9 cellular contexts compared by ENCODE assay signal in the genomic region with DNA sequence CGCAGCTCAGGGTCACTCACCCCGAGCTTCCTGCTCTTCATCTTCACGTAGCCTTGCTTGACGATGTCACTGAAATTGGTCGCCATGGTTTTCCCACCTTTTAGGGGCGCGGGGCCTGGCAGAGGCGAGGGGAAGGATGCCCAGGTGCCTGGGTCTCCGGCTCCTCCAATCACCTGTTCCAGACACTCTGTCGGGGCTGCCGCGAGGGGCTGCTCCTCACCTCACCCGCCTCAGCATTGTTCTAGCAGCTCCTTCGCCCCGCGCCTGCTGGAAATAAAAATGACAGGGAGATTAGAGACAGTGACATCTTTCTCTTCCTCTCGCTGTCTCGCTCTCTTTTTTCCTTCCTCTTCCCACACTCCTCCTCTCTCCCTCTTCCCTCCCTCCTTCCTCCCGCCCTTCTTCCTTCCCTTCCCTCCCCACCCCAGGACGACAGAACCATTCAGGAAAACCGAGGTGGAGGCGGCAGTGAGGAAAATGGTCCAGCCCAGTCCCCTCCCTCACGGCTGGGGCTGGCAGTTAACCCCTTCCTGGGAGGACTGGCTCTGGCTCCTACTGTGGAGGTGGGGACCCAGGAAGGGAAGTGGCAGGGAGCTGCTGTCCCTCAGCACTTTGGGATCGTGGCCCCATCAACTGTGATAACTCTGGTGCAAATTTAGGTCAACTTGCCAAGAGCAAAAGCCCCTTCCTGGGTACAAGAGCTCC. TPM values are rescaled to one million over a fixed set of nuclear protein-coding genes. Genes with fewer than 3 reads are reported as not detected.
DNase-seq lines count a peak whose midpoint lies in the region; ATAC-seq and TF ChIP-seq lines count a peak whose summit lies in the region.
"Had no signal": no experiment of that assay in that cellular context is flagged by ENCODE, and none has a peak within 500 bp of the region (broad histone marks: within the 10 kb centered on the region; RNA-seq: fewer than 3 reads in every experiment).

No MANE protein-coding gene starts in this region.

- H3K4me1 ChIP-seq in GM23248 (ENCODE audit: insufficient read depth) (peaks cover 16% of the 10 kb centered on the region), parathyroid adenoma (peaks cover 16% of the 10 kb centered on the region)

- peak overlapping the region; percentile 82 for H3K4me2 ChIP-seq in GM23248 (ENCODE audit: unreplicated experiment)
- peak overlapping the region; percentile 15 for H3K4me2 ChIP-seq in parathyroid adenoma (ENCODE audit: low read length)

- peak overlapping the region; percentile 56 for H3K27ac ChIP-seq in GM23248
- H3K27ac ChIP-seq in parathyroid adenoma, result no peak overlapping the region
- H3K27ac ChIP-seq: SJSA1 had no signal

- ATAC-seq in GM19463 (IDR thresholded peaks at IDR 0.05; ENCODE audit: unreplicated experiment), result no peak
- no peak for ATAC-seq in GM18909 (IDR thresholded peaks at IDR 0.05; ENCODE audit: poor library complexity, unreplicated experiment)

- no peaks in the 10 kb centered on the region for H3K9me2 ChIP-seq in GM23248 (ENCODE audit: insufficient read depth)

- no peaks in the 10 kb centered on the region for H3K27me3 ChIP-seq in GM23248 (replicated peaks; ENCODE audit: insufficient read depth)
- no peaks in the 10 kb centered on the region for H3K27me3 ChIP-seq in parathyroid adenoma (ENCODE audit: control insufficient read depth, insufficient read depth, low read length)
- H3K27me3 ChIP-seq: SJSA1 had no signal

- no peaks in the 10 kb centered on the region for H4K20me1 ChIP-seq in GM23248 (ENCODE audit: insufficient read depth)

- intact Hi-C loops in head of caudate nucleus (cut with DNase I), result no loop called here

- H3K79me2 ChIP-seq in GM23248 (ENCODE audit: insufficient read depth) (peaks cover 40% of the 10 kb centered on the region), parathyroid adenoma (peaks cover 18% of the 10 kb centered on the region)

- in situ Hi-C loops in GM23248 (cut with MboI), result no loop called here
- in situ Hi-C loops in SK-MEL-5 (cut with HindIII; ENCODE audit: low pct_unique_long_range_greater_than_20kb, low sequenced_read_pairs), result no loop called here
- in situ Hi-C loops in GM13977 (cut with MboI; ENCODE audit: low pct_unique_long_range_greater_than_20kb, low sequenced_read_pairs, unreplicated experiment), result no loop called here

- H3K9ac ChIP-seq in GM23248, result peak overlapping the region; percentile 54
- H3K9ac ChIP-seq in parathyroid adenoma, result no peak overlapping the region

- 0 out of 2 replicates have a peak, but pooled peaks cover 10% of the 10 kb centered on the region for H3F3A ChIP-seq in GM23248 (ENCODE audit: insufficient read depth)

- peak overlapping the region; percentile 65 for H3K4me3 ChIP-seq in GM23248
- peak overlapping the region; percentile 20 for H3K4me3 ChIP-seq in parathyroid adenoma (ENCODE audit: low read depth, low read length)
- H3K4me3 ChIP-seq: SJSA1 had no signal

- TF ChIP-seq CTCF in parathyroid adenoma (IDR thresholded peaks at IDR 0.05) (no peak), GM13977 (IDR thresholded peaks at IDR 0.05; ENCODE audit: extremely low read depth, insufficient read depth, missing control alignments) (no peak)

- DNase-seq in GM23248 (peak; percentile 59), SK-MEL-5 (ENCODE audit: low read depth, low spot score) (peak; percentile 21), head of caudate nucleus (peak in 30 of 42 donors; percentile 21 to 75 (median 53)), GM13977 (ENCODE audit: low spot score) (no peak)
- no peak for DNase-seq in activated T-cell treated with anti-CD3 and anti-CD28 coated beads, Interleukin-2, amount 50 U/mL, for 48 hours

- H3K9me3 ChIP-seq in GM23248 (ENCODE audit: low read depth), result no peaks in the 10 kb centered on the region
- no peaks in the 10 kb centered on the region for H3K9me3 ChIP-seq in parathyroid adenoma (ENCODE audit: control insufficient read depth, low read length)
- H3K9me3 ChIP-seq: SJSA1 had no signal

- WGBS in GM23248 (ENCODE audit: low coverage in 1 of 2, low lambda C conversion rate in 2 of 2, missing lambda C conversion rate in 2 of 2), 2 experiments, result 3% methylated on average over 18 to 24 of the region's 24 CpGs

- H2AFZ ChIP-seq in GM23248, result peak overlapping the region; percentile 53
- H2AFZ ChIP-seq in parathyroid adenoma, result no peak overlapping the region

- H3K36me3 ChIP-seq in GM23248 (ENCODE audit: low read depth) (0 out of 2 replicates have a peak, but pooled peaks cover under 1% of the 10 kb centered on the region), parathyroid adenoma (ENCODE audit: control insufficient read depth, insufficient read depth, low read length) (no peaks in the 10 kb centered on the region)

RNA-seq across cellular contexts. Expression of gene DOK4, which starts 6.7 kb away (rescaled TPM):
- 51.6 and 60.5 TPM in 2 replicates for total RNA-seq in GM23248 (2014; rRNA removed; shearing (Covaris generic))
- polyA plus RNA-seq in GM23248 (2016; fragmentation: Nextera tagmentation; extraction: Ambion mirVana), result 44.6 and 47.1 TPM in 2 replicates
- total RNA-seq in SK-MEL-5 (2014; rRNA removed; shearing (Covaris generic)), result 2.5 and 3.6 TPM in 2 replicates
- polyA plus RNA-seq in SK-MEL-5 (2015; cell fraction: cytosol; rRNA removed), result 3.9 TPM in 2 replicates
- 3.9 and 5.0 TPM in 2 replicates for polyA plus RNA-seq in SK-MEL-5 (2015; cell fraction: nucleus; rRNA removed)

RNA-seq across cellular contexts. Expression of gene POLR2C, which starts 17.1 kb away (rescaled TPM):
- total RNA-seq in GM23248 (2014; rRNA removed; shearing (Covaris generic)), result 152 and 163 TPM in 2 replicates
- 39.6 and 40.0 TPM in 2 replicates for polyA plus RNA-seq in GM23248 (2016; fragmentation: Nextera tagmentation; extraction: Ambion mirVana)
- total RNA-seq in SK-MEL-5 (2014; rRNA removed; shearing (Covaris generic)), result 79.8 and 107 TPM in 2 replicates
- 63.0 and 83.6 TPM in 2 replicates for polyA plus RNA-seq in SK-MEL-5 (2015; cell fraction: cytosol; rRNA removed)
- 66.2 and 80.1 TPM in 2 replicates for polyA plus RNA-seq in SK-MEL-5 (2015; cell fraction: nucleus; rRNA removed)

RNA-seq across cellular contexts. Expression of gene COQ9, which starts 32.3 kb away (rescaled TPM):
- 31.5 and 41.3 TPM in 2 replicates for total RNA-seq in GM23248 (2014; rRNA removed; shearing (Covaris generic))
- 41.4 and 41.8 TPM in 2 replicates for polyA plus RNA-seq in GM23248 (2016; fragmentation: Nextera tagmentation; extraction: Ambion mirVana)
- total RNA-seq in SK-MEL-5 (2014; rRNA removed; shearing (Covaris generic)), result 67.7 and 70.7 TPM in 2 replicates
- 69.9 and 77.6 TPM in 2 replicates for polyA plus RNA-seq in SK-MEL-5 (2015; cell fraction: cytosol; rRNA removed)
- 186 and 198 TPM in 2 replicates for polyA plus RNA-seq in SK-MEL-5 (2015; cell fraction: nucleus; rRNA removed)

RNA-seq across cellular contexts. Expression of gene CIAPIN1, which starts 32.4 kb away (rescaled TPM):
- 35.7 TPM in 2 replicates for total RNA-seq in GM23248 (2014; rRNA removed; shearing (Covaris generic))
- 45.1 and 55.2 TPM in 2 replicates for polyA plus RNA-seq in GM23248 (2016; fragmentation: Nextera tagmentation; extraction: Ambion mirVana)
- total RNA-seq in SK-MEL-5 (2014; rRNA removed; shearing (Covaris generic)), result 81.6 and 82.3 TPM in 2 replicates
- 47.2 and 63.0 TPM in 2 replicates for polyA plus RNA-seq in SK-MEL-5 (2015; cell fraction: cytosol; rRNA removed)
- polyA plus RNA-seq in SK-MEL-5 (2015; cell fraction: nucleus; rRNA removed), result 81.4 and 98.5 TPM in 2 replicates

RNA-seq across cellular contexts. Expression of gene CCDC102A, which starts 56.8 kb away (rescaled TPM):
- total RNA-seq in GM23248 (2014; rRNA removed; shearing (Covaris generic)), result 17.7 and 20.6 TPM in 2 replicates
- 3.9 and 4.6 TPM in 2 replicates for polyA plus RNA-seq in GM23248 (2016; fragmentation: Nextera tagmentation; extraction: Ambion mirVana)
- 8.9 and 10.5 TPM in 2 replicates for total RNA-seq in SK-MEL-5 (2014; rRNA removed; shearing (Covaris generic))
- polyA plus RNA-seq in SK-MEL-5 (2015; cell fraction: cytosol; rRNA removed), result 10.6 and 13.7 TPM in 2 replicates
- polyA plus RNA-seq in SK-MEL-5 (2015; cell fraction: nucleus; rRNA removed), result 2.5 and 2.7 TPM in 2 replicates

Comparison
In these comparisons a context has a peak if more than half of its experiments do, and no peak if none do; other contexts are left out.
1. DNase-seq: peak in GM23248 (single experiment), SK-MEL-5 (single experiment) and head of caudate nucleus (30 of 42); none in GM13977 (single experiment) and activated T-cell treated with anti-CD3 and anti-CD28 coated beads, Interleukin-2, amount 50 U/mL, for 48 hours (0 of 2).
2. RNA of gene DOK4, which starts 6.7 kb away (total RNA-seq): 51.6 to 60.5 TPM in GM23248; 2.5 to 3.6 TPM in SK-MEL-5; every median in the first group is over 10 times any median in the second.